Comparison of ENCODE assay signal across 19 cellular contexts in genomic region chr3:172247525-172248274, GRCh38.
DNase-seq lines count a peak whose midpoint lies in the region; ATAC-seq, FAIRE-seq and TF ChIP-seq lines count a peak whose summit lies in the region.
"Had no signal": no experiment of that assay in that cellular context is flagged by ENCODE, and none has a peak within 500 bp of the region (broad histone marks: within the 10 kb centered on the region; RNA-seq: fewer than 3 reads in every experiment).

No MANE protein-coding gene starts in this region.

- no peaks in the 10 kb centered on the region for H3K23me2 ChIP-seq in H9 (ENCODE audit: insufficient read length, low read depth, low read length, poor library complexity, severe bottlenecking)

- H3K27ac Mint-ChIP-seq in H9, result peak overlapping the region; percentile 34 to 71 (median 53); a peak in 6 of 7 replicates
- H3K27ac Mint-ChIP-seq in astrocyte (ENCODE audit: unreplicated experiment), result no peak overlapping the region
- peak overlapping the region; percentile 11 for H3K27ac Mint-ChIP-seq in neural progenitor cell
- no peak overlapping the region for H3K27ac Mint-ChIP-seq in activated T-helper 1 cell treated with anti-CD3 and anti-CD28 coated beads, Interleukin-12 subunit alpha, Interleukin-12 subunit beta, Interleukin-2, Interleukin-4 antibody, amounts not matched to agents 30 ng/mL and 10 ng/mL and 1 ng/mL, durations not matched to agents 14 hours and 24 hours and 36 hours
- H3K27ac Mint-ChIP-seq: activated B cell treated with CpG ODN at 0.5 μM for 24 hours, memory B cell had no signal

- H3K9ac ChIP-seq in H9 (ENCODE audit: extremely low read depth, insufficient read length, low read length), result no peak overlapping the region
- no peak overlapping the region for H3K9ac ChIP-seq in astrocyte (ENCODE audit: low read length)
- no peak overlapping the region for H3K9ac ChIP-seq in neural progenitor cell

- H2BK12ac ChIP-seq in H9 (ENCODE audit: insufficient read length, low read depth, low read length), result no peak overlapping the region

- H3K36me3 ChIP-seq in ACC112 (ENCODE audit: insufficient read depth, low read length) (peaks cover 48% of the 10 kb centered on the region), astrocyte (ENCODE audit: insufficient read depth, low read length) (peaks cover 25% of the 10 kb centered on the region), neural progenitor cell (no peaks in the 10 kb centered on the region), pancreas (peaks cover 0 to 4% (median 0%) of the 10 kb centered on the region in 3 donors)

- H4K8ac ChIP-seq in H9 (replicated peaks; ENCODE audit: insufficient read length, low read depth, low read length), result no peak overlapping the region

- H3K27ac ChIP-seq in ACC112 (ENCODE audit: low read depth, low read length) (peak overlapping the region; percentile 14; the same call in 1 of the 2 replicates), H9 (ENCODE audit: insufficient read length, low read depth, low read length) (no peak overlapping the region), astrocyte (ENCODE audit: low read depth, low read length) (peak overlapping the region; percentile 36), neural progenitor cell (no peak overlapping the region), pancreas (no peak overlapping the region)

- no peak overlapping the region for H2BK120ac ChIP-seq in H9 (ENCODE audit: low read depth, low read length, poor library complexity, severe bottlenecking)

- no peak overlapping the region for H2AFZ ChIP-seq in ACC112 (ENCODE audit: low read length, unreplicated experiment)
- H2AFZ ChIP-seq in H9 (ENCODE audit: low read length), result no peak overlapping the region
- H2AFZ ChIP-seq in astrocyte (ENCODE audit: low read depth, low read length), result no peak overlapping the region
- H2AFZ ChIP-seq in neural progenitor cell (replicated peaks), result no peak overlapping the region

- H3K14ac ChIP-seq in H9 (ENCODE audit: insufficient read depth, low read length), result no peak overlapping the region

- H2BK5ac ChIP-seq in H9 (ENCODE audit: insufficient read length, low read length), result no peak overlapping the region

- H3K4me3 Mint-ChIP-seq in H9 (no peak overlapping the region), astrocyte (ENCODE audit: unreplicated experiment) (no peak overlapping the region), neural progenitor cell (no peak overlapping the region)
- no peak overlapping the region for H3K4me3 Mint-ChIP-seq in activated T-helper 1 cell treated with anti-CD3 and anti-CD28 coated beads, Interleukin-12 subunit alpha, Interleukin-12 subunit beta, Interleukin-2, Interleukin-4 antibody, amounts not matched to agents 30 ng/mL and 10 ng/mL and 1 ng/mL, durations not matched to agents 14 hours and 24 hours and 36 hours
- H3K4me3 Mint-ChIP-seq: activated B cell treated with CpG ODN at 0.5 μM for 24 hours, memory B cell had no signal

- no peaks in the 10 kb centered on the region for H3K79me1 ChIP-seq in H9 (ENCODE audit: insufficient read depth, low read depth, low read length, poor library complexity, severe bottlenecking)

- no peak overlapping the region for H3K4me3 ChIP-seq in ACC112 (ENCODE audit: low read depth, low read length)
- H3K4me3 ChIP-seq in astrocyte (ENCODE audit: insufficient read depth, low read depth, low read length), result no peak overlapping the region
- H3K4me3 ChIP-seq in neural progenitor cell, result no peak overlapping the region
- H3K4me3 ChIP-seq in pancreas, result no peak overlapping the region
- H3K4me3 ChIP-seq: thoracic aorta had no signal

- ATAC-seq in pancreas (no peak), HG03457 (IDR thresholded peaks at IDR 0.05; ENCODE audit: unreplicated experiment) (no peak)

- H3K4ac ChIP-seq in H9 (ENCODE audit: low read depth, low read length), result no peak overlapping the region

- H3K9me3 ChIP-seq in H9 (ENCODE audit: control insufficient read depth, low read depth, low read length), result peaks cover 3% of the 10 kb centered on the region
- H3K9me3 ChIP-seq in astrocyte (ENCODE audit: insufficient read depth, low read depth, low read length), result no peaks in the 10 kb centered on the region
- H3K9me3 ChIP-seq in neural progenitor cell (ENCODE audit: low read depth), result no peaks in the 10 kb centered on the region
- H3K9me3 ChIP-seq in pancreas, result no peaks in the 10 kb centered on the region
- H3K9me3 ChIP-seq: thoracic aorta had no signal

- H3K4me2 ChIP-seq in H9 (ENCODE audit: insufficient read depth, insufficient read length, low read length) (no peak overlapping the region), astrocyte (ENCODE audit: low read length) (no peak overlapping the region), neural progenitor cell (no peak overlapping the region)

- no peak overlapping the region for H2BK15ac ChIP-seq in H9 (ENCODE audit: low read depth, low read length)

- H4K20me1 ChIP-seq in H9 (ENCODE audit: control insufficient read depth, insufficient read depth, insufficient read length) (no peaks in the 10 kb centered on the region), astrocyte (ENCODE audit: insufficient read depth, low read length) (peaks cover 23% of the 10 kb centered on the region), neural progenitor cell (ENCODE audit: low read depth) (no peaks in the 10 kb centered on the region)

- no CpG with 5 or more reads among the region's 13 CpGs for WGBS in H9 (ENCODE audit: extremely low coverage, insufficient read length, low lambda C conversion rate)
- WGBS in pancreas, 2 donors, result 85 to 88% methylated on average over 13 of the region's 13 CpGs

- H3T11ph ChIP-seq in H9 (ENCODE audit: low read length), result no peak overlapping the region

- no peak overlapping the region for H2BK20ac ChIP-seq in H9 (ENCODE audit: low read depth, low read length, poor library complexity, severe bottlenecking)

- H3K27me3 ChIP-seq in ACC112 (ENCODE audit: insufficient read depth, low read length) (no peaks in the 10 kb centered on the region), H9 (ENCODE audit: insufficient read depth, low read length) (no peaks in the 10 kb centered on the region), astrocyte (ENCODE audit: insufficient read depth, low read length) (no peaks in the 10 kb centered on the region), neural progenitor cell (no peaks in the 10 kb centered on the region), pancreas (no peaks in the 10 kb centered on the region)

- no peak overlapping the region for H2AK5ac ChIP-seq in H9 (ENCODE audit: insufficient read length, low read length)

- no peak for TF ChIP-seq CTCF in H9 (conservative IDR thresholded peaks at IDR 0.05)
- TF ChIP-seq CTCF in astrocyte (IDR thresholded peaks at IDR 0.05; ENCODE audit: insufficient read depth, low read depth, low read length), result no peak
- no peak for TF ChIP-seq CTCF in neural progenitor cell (IDR thresholded peaks at IDR 0.05)
- TF ChIP-seq CTCF in pancreas (IDR thresholded peaks at IDR 0.05), result no peak

- H3K36me3 Mint-ChIP-seq in H9 (ENCODE audit: insufficient read depth in 1 of 3, low read depth in 3 of 3) (peaks cover 11 to 18% (median 16%) of the 10 kb centered on the region in 3 experiments), astrocyte (ENCODE audit: low read depth, unreplicated experiment) (peaks cover 26% of the 10 kb centered on the region), neural progenitor cell (peaks cover 40% of the 10 kb centered on the region)
- H3K36me3 Mint-ChIP-seq in activated T-helper 1 cell treated with anti-CD3 and anti-CD28 coated beads, Interleukin-12 subunit alpha, Interleukin-12 subunit beta, Interleukin-2, Interleukin-4 antibody, amounts not matched to agents 30 ng/mL and 10 ng/mL and 1 ng/mL, durations not matched to agents 14 hours and 24 hours and 36 hours (ENCODE audit: low read depth), result peaks cover 18% of the 10 kb centered on the region

- H3K4me1 ChIP-seq in ACC112 (ENCODE audit: control insufficient read depth, insufficient read depth, low read length, unreplicated experiment) (peaks cover 25% of the 10 kb centered on the region), H9 (ENCODE audit: insufficient read depth, low read length) (peaks cover 4% of the 10 kb centered on the region), astrocyte (ENCODE audit: insufficient read depth, low read length) (peaks cover 16% of the 10 kb centered on the region), neural progenitor cell (peaks cover 5% of the 10 kb centered on the region), pancreas (peaks cover 7 to 11% (median 10%) of the 10 kb centered on the region in 3 donors)

- no peak overlapping the region for H3K18ac ChIP-seq in H9 (ENCODE audit: insufficient read length, low read depth, low read length)

- H4K91ac ChIP-seq in H9 (ENCODE audit: insufficient read length, low read depth, low read length), result no peak overlapping the region

- H3K27me3 Mint-ChIP-seq in H9 (ENCODE audit: low read depth) (no peaks in the 10 kb centered on the region), astrocyte (ENCODE audit: low read depth, unreplicated experiment) (no peaks in the 10 kb centered on the region), neural progenitor cell (ENCODE audit: insufficient read depth, low read depth) (no peaks in the 10 kb centered on the region)
- H3K27me3 Mint-ChIP-seq in activated T-helper 1 cell treated with anti-CD3 and anti-CD28 coated beads, Interleukin-12 subunit alpha, Interleukin-12 subunit beta, Interleukin-2, Interleukin-4 antibody, amounts not matched to agents 30 ng/mL and 10 ng/mL and 1 ng/mL, durations not matched to agents 14 hours and 24 hours and 36 hours (ENCODE audit: insufficient read depth), result no peaks in the 10 kb centered on the region
- H3K27me3 Mint-ChIP-seq: activated B cell treated with CpG ODN at 0.5 μM for 24 hours, memory B cell had no signal

- no peak overlapping the region for H3K56ac ChIP-seq in H9 (ENCODE audit: insufficient read length, low read depth, low read length)

- H4K5ac ChIP-seq in H9 (ENCODE audit: insufficient read length, low read depth, low read length), result no peak overlapping the region

- H3K9me3 Mint-ChIP-seq in H9 (peaks cover 10 to 14% of the 10 kb centered on the region in 2 experiments), astrocyte (ENCODE audit: unreplicated experiment) (peaks cover 5% of the 10 kb centered on the region), neural progenitor cell (peaks cover 10% of the 10 kb centered on the region)
- peaks cover 15% of the 10 kb centered on the region for H3K9me3 Mint-ChIP-seq in activated T-helper 1 cell treated with anti-CD3 and anti-CD28 coated beads, Interleukin-12 subunit alpha, Interleukin-12 subunit beta, Interleukin-2, Interleukin-4 antibody, amounts not matched to agents 30 ng/mL and 10 ng/mL and 1 ng/mL, durations not matched to agents 14 hours and 24 hours and 36 hours

- H3K4me1 Mint-ChIP-seq in H9 (peaks cover 19 to 20% of the 10 kb centered on the region in 2 experiments), astrocyte (ENCODE audit: low read depth, unreplicated experiment) (peaks cover 52% of the 10 kb centered on the region), neural progenitor cell (no peaks in the 10 kb centered on the region)
- peaks cover 17% of the 10 kb centered on the region for H3K4me1 Mint-ChIP-seq in activated T-helper 1 cell treated with anti-CD3 and anti-CD28 coated beads, Interleukin-12 subunit alpha, Interleukin-12 subunit beta, Interleukin-2, Interleukin-4 antibody, amounts not matched to agents 30 ng/mL and 10 ng/mL and 1 ng/mL, durations not matched to agents 14 hours and 24 hours and 36 hours (ENCODE audit: low read depth)
- H3K4me1 Mint-ChIP-seq: activated B cell treated with CpG ODN at 0.5 μM for 24 hours, memory B cell had no signal

- no peaks in the 10 kb centered on the region for H3F3A ChIP-seq in neural progenitor cell (ENCODE audit: low read depth)

- DNase-seq in H9 (no peak), astrocyte (ENCODE audit: low read depth) (no peak), neural progenitor cell (ENCODE audit: low spot score) (no peak), GM19239 (ENCODE audit: insufficient read length, low spot score) (no peak), pancreas (no peak)
- DNase-seq in activated T-helper 1 cell treated with anti-CD3 and anti-CD28 coated beads, Interleukin-12 subunit alpha, Interleukin-12 subunit beta, Interleukin-2, Interleukin-4 antibody, amounts not matched to agents 30 ng/mL and 10 ng/mL and 1 ng/mL, durations not matched to agents 14 hours and 24 hours and 36 hours (ENCODE audit: low spot score), result no peak
- DNase-seq: activated B cell treated with CpG ODN at 0.5 μM for 24 hours; activated CD4-positive, alpha-beta T cell treated with anti-CD3 and anti-CD28 coated beads, Interleukin-2, amount 50 U/mL, for 48 hours; activated effector memory CD4-positive, alpha-beta T cell treated with anti-CD3 and anti-CD28 coated beads, Interleukin-2, amount 50 U/mL, for 16 hours; C1 segment of cervical spinal cord; cortex of kidney; EL; Right ventricle myocardium superior; stimulated activated CD4-positive, alpha-beta T cell treated with anti-CD3 and anti-CD28 coated beads, Interleukin-2, amount 100 ng/mL, for 24 hours; T1000 had no signal

- intact Hi-C loops in pancreas (cut with DNase I), result no loop called here
- intact Hi-C loops in activated T-helper 1 cell treated with anti-CD3 and anti-CD28 coated beads, Interleukin-12 subunit alpha, Interleukin-12 subunit beta, Interleukin-2, Interleukin-4 antibody, amounts not matched to agents 30 ng/mL and 10 ng/mL and 1 ng/mL, durations not matched to agents 14 hours and 24 hours and 36 hours (cut with micrococcal nuclease), result no loop called here

- H3K23ac ChIP-seq in H9 (ENCODE audit: insufficient read length, low read depth, low read length), result no peak overlapping the region

- H3K79me2 ChIP-seq in ACC112 (ENCODE audit: control insufficient read depth, insufficient read depth, low read length, unreplicated experiment) (peaks cover 65% of the 10 kb centered on the region), H9 (ENCODE audit: insufficient read depth, low read length) (no peaks in the 10 kb centered on the region), astrocyte (ENCODE audit: insufficient read depth, low read length) (peaks cover 88% of the 10 kb centered on the region), neural progenitor cell (ENCODE audit: low read depth) (peaks cover 4% of the 10 kb centered on the region)

- peak; percentile 39 for FAIRE-seq in astrocyte (lab: Jason Lieb, UNC)
- no peak for FAIRE-seq in GM19239 (lab: Jason Lieb, UNC)
- no peak for FAIRE-seq in pancreas (lab: Jason Lieb, UNC)

Comparison
In these comparisons a context has a peak if more than half of its experiments do, and no peak if none do; other contexts are left out.
1. H3K27ac ChIP-seq: peak in ACC112 (single experiment) and astrocyte (single experiment); none in H9 (single experiment), neural progenitor cell (single experiment) and pancreas (0 of 4).
2. H3K27ac Mint-ChIP-seq: peak in H9 (3 of 3) and neural progenitor cell (single experiment); none in astrocyte (single experiment) and activated T-helper 1 cell treated with anti-CD3 and anti-CD28 coated beads, Interleukin-12 subunit alpha, Interleukin-12 subunit beta, Interleukin-2, Interleukin-4 antibody, amounts not matched to agents 30 ng/mL and 10 ng/mL and 1 ng/mL, durations not matched to agents 14 hours and 24 hours and 36 hours (single experiment).